ENCODE assay signal across 10 cellular contexts in the genomic region with DNA sequence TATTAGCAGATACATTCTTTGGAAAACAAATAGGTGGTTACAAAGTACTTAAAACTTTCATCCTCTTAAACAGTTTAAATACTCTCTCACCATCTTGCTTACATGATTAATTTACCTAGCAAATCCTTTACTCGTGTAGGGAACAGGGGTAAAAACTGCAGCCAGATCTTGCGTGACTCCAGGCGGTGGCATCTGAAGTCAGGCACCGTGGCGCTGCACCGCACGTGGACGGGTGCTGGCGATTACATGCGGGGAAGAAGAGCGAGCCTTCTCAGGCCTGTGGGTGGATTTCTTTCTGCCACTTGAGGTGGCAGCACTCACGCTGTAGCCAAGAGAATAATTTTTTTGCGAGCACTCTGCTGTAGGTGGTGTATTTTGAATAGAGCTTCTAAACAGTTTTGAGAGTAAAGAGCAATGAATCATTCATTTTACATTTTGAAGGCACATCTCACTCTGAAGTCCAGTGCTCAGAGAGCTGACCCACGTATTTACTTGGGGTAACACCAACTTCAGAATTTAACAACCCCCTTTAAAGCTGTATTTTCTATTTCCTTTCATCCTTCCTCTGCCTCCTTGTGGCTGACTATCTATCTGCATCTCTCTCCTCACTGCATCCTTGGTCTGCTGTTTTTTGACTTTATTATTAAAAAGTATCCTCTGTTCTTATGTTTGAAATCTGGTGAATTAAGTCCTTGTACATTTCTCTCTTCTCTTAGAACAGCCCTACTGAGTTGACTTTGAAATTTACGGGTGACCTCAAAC.
A peak's percentile ranks its signal among the peaks of the same experiment; 100 is the strongest.
DNase-seq lines count a peak whose midpoint lies in the region; ATAC-seq, FAIRE-seq and TF ChIP-seq lines count a peak whose summit lies in the region.
"Had no signal": no experiment of that assay in that cellular context is flagged by ENCODE, and none has a peak within 500 bp of the region (broad histone marks: within the 10 kb centered on the region; RNA-seq: fewer than 3 reads in every experiment).

No MANE protein-coding gene starts in this region.

- H3K36me3 ChIP-seq in endothelial cell of umbilical vein (ENCODE audit: control insufficient read depth in 2 of 2, extremely low read depth in 1 of 2, insufficient read depth in 2 of 2, low read length in 2 of 2) (peaks cover 30 to 52% of the 10 kb centered on the region in 2 experiments), ovary (no peaks in the 10 kb centered on the region)

- TF ChIP-seq POLR2A in endothelial cell of umbilical vein (IDR thresholded peaks at IDR 0.05; ENCODE audit: low read depth, low read length) (no peak), ovary (IDR thresholded peaks at IDR 0.05) (no peak)

- dilution Hi-C loops in endothelial cell of umbilical vein (cut with MboI; ENCODE audit: extremely low pct_ligation_motif_present, low sequenced_read_pairs) = no loop called here

- TF ChIP-seq CTCF in endothelial cell of umbilical vein (IDR thresholded peaks at IDR 0.05; ENCODE audit: extremely low read depth in 1 of 2, insufficient read depth in 1 of 2, low read depth in 1 of 2, low read length in 2 of 2) = peak; percentile 29 to 34
- peak in 2 of 3 donors; percentile 11 to 26 for TF ChIP-seq CTCF in ovary (IDR thresholded peaks at IDR 0.05)

- ATAC-seq in HG02678 (IDR thresholded peaks at IDR 0.05; ENCODE audit: unreplicated experiment) = no peak
- no peak for ATAC-seq in esophagus mucosa
- ATAC-seq: natural killer cell treated with Interleukin-12 subunit alpha and Interleukin-12 subunit beta and Interleukin-15 and Interleukin-18, amount 100 ng/mL, for 72 hours had no signal

- H3K4me1 ChIP-seq in endothelial cell of umbilical vein (ENCODE audit: control insufficient read depth, extremely low read depth, insufficient read depth, low read length) (peaks cover 24% of the 10 kb centered on the region), ovary (ENCODE audit: insufficient read depth) (no peaks in the 10 kb centered on the region)

- intact Hi-C loops in endothelial cell of umbilical vein (cut with micrococcal nuclease) = loop anchor here (1.0 kb wide), 4 partner anchors 66 to 373 kb away; no protein-coding TSS in a partner anchor
- intact Hi-C loops in ovary (cut with DNase I) = loop anchor here in 3 of 4 donors (5.0 to 10.0 kb wide), 4 partner anchors 69 to 361 kb away; partner anchors contain the start of gene EPAS1 (in 1 of the 3)

- no peaks in the 10 kb centered on the region for H4K20me1 ChIP-seq in endothelial cell of umbilical vein (replicated peaks; ENCODE audit: control insufficient read depth, extremely low read depth, insufficient read depth, low read length)

- no peaks in the 10 kb centered on the region for H3K27me3 ChIP-seq in endothelial cell of umbilical vein (ENCODE audit: control insufficient read depth in 2 of 2, insufficient read depth in 2 of 2, low read length in 2 of 2)
- no peaks in the 10 kb centered on the region for H3K27me3 ChIP-seq in ovary

- CTCF ChIA-PET in endothelial cell of umbilical vein (lab: Charles Lee) = interaction anchor here (1.0 to 3.4 kb wide), 17 partner anchors 10 to 373 kb away, joined by 3 to 26 read pairs (median 4); partner anchors contain the start of gene EPAS1

- no TSS peak for BruUV-seq in endothelial cell of umbilical vein (replicated peaks; lab: Mats Ljungman, UMichigan)

- H3K9me3 ChIP-seq in endothelial cell of umbilical vein (replicated peaks; ENCODE audit: control insufficient read depth, insufficient read depth, low read length) = no peaks in the 10 kb centered on the region
- H3K9me3 ChIP-seq in ovary = no peaks in the 10 kb centered on the region

- no peaks in the 10 kb centered on the region for H3K79me2 ChIP-seq in endothelial cell of umbilical vein (ENCODE audit: control insufficient read depth, insufficient read depth, low read length)

- H3K9ac ChIP-seq in endothelial cell of umbilical vein (replicated peaks; ENCODE audit: extremely low read depth, insufficient read depth, low read length) = no peak overlapping the region

- H3K27ac ChIP-seq in endothelial cell of umbilical vein (ENCODE audit: insufficient read depth, low read depth, low read length) = peak overlapping the region; percentile 24
- no peak overlapping the region for H3K27ac ChIP-seq in ovary

- no peak overlapping the region for H3K4me2 ChIP-seq in endothelial cell of umbilical vein (ENCODE audit: insufficient read depth, low read length)

- WGBS in ovary, 3 donors = 86% methylated on average over 15 of the region's 15 CpGs

- POLR2A ChIA-PET in endothelial cell of umbilical vein (lab: Charles Lee) = no interaction called here

- DNase-seq in GM03348 (ENCODE audit: low spot score) = peak; percentile 42
- DNase-seq in NCI-H1694 treated with DMSO at 0.1 percent for 48 hours (lab: John Stamatoyannopoulos, UW) = peak; percentile 24
- DNase-seq in endothelial cell of umbilical vein (ENCODE audit: low read depth, low spot score) = no peak
- DNase-seq in ovary = no peak
- no peak for DNase-seq in SIG-M5 (lab: John Stamatoyannopoulos, UW)
- no peak for DNase-seq in KG1 (lab: John Stamatoyannopoulos, UW)
- DNase-seq: NCI-H345 had no signal

- peak; percentile 54 for FAIRE-seq in endothelial cell of umbilical vein (lab: Jason Lieb, UNC)

- TF ChIP-seq EP300 in ovary (IDR thresholded peaks at IDR 0.05) = no peak

- H2AFZ ChIP-seq in endothelial cell of umbilical vein (ENCODE audit: low read depth, low read length) = no peak overlapping the region

- H3K4me3 ChIP-seq in endothelial cell of umbilical vein (replicated peaks in 1 of 3; ENCODE audit: insufficient read depth in 1 of 3, low read depth in 1 of 3, low read length in 3 of 3) (no peak overlapping the region), ovary (no peak overlapping the region)

- no peaks in the 10 kb centered on the region for H3K9me1 ChIP-seq in endothelial cell of umbilical vein (replicated peaks; ENCODE audit: control insufficient read depth, extremely low read depth, insufficient read depth, low read length)

TF ChIP-seq in endothelial cell of umbilical vein, 7 proteins besides CTCF, POLR2A, EP300 and RAD21:
- TF ChIP-seq MYC (IDR thresholded peaks at IDR 0.05; ENCODE audit: low read depth, low read length) (no peak), EZH2 (IDR thresholded peaks at IDR 0.05; ENCODE audit: borderline replicate concordance, low read depth, low read length, severe bottlenecking) (no peak), JUN (IDR thresholded peaks at IDR 0.05; ENCODE audit: borderline replicate concordance, insufficient read depth, insufficient read length, low read depth) (no peak)
- TF ChIP-seq, protein P1, sequence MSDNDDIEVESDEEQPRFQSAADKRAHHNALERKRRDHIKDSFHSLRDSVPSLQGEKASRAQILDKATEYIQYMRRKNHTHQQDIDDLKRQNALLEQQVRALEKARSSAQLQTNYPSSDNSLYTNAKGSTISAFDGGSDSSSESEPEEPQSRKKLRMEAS (IDR thresholded peaks at IDR 0.05; ENCODE audit: insufficient read depth, insufficient read length) = no peak

Comparison
In these comparisons a context has a peak if more than half of its experiments do, and no peak if none do; other contexts are left out.
1. DNase-seq: peak in GM03348 (single experiment) and NCI-H1694 treated with DMSO at 0.1 percent for 48 hours (single experiment); none in endothelial cell of umbilical vein (single experiment), ovary (0 of 5), SIG-M5 (single experiment) and KG1 (single experiment).